ENCODE assay signal across 1 cellular context in genomic region chr1:204343247-204343646, GRCh38.
TF ChIP-seq lines count a peak whose summit lies in the region.

No MANE protein-coding gene starts in this region.

TF ChIP-seq in HEK293, 187 proteins besides CTCF, POLR2A, EP300 and RAD21 (continued from another document):
- no peak for TF ChIP-seq PRDM10 (tag by site-specific recombination; IDR thresholded peaks at IDR 0.05)
TF ChIP-seq in HEK293: peak in this region for 1.
